ENCODE assay signal across 8 cellular contexts in the genomic region with DNA sequence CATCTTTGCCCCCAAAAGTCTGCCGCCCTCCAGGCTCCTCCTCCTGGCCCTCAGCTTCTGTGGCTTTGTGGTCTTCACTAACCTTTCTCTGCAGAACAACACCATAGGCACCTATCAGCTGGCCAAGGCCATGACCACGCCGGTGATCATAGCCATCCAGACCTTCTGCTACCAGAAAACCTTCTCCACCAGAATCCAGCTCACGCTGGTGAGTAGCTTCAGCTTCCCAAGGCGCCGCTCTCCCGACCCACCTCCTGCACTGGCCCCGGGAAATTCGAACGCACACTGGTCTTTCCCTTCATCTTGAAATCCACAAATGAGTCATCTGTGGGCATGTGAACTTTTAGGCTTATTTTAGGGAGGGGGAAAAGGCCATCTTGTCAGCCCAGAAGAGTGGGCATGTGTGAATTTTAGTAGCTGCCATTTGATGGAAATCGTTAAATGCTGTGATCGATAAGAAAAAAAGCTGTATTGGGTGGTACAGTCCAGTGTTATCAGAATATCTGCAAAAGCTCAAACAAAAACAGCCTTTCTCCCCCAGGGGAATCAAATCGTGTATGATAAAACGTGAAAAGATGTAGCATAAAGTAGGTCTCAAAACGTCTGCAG. TPM values are rescaled to one million over a fixed set of nuclear protein-coding genes. Genes with fewer than 3 reads are reported as not detected.
DNase-seq lines count a peak whose midpoint lies in the region; ATAC-seq and TF ChIP-seq lines count a peak whose summit lies in the region.

No MANE protein-coding gene starts in this region.

- H3K27me3 ChIP-seq in H7 (ENCODE audit: control insufficient read depth, insufficient read depth, low read length) (no peaks in the 10 kb centered on the region), iPS-18a (ENCODE audit: control insufficient read depth, insufficient read depth, low read length) (no peaks in the 10 kb centered on the region), gastrocnemius medialis (no peaks in the 10 kb centered on the region)

- peaks cover 47% of the 10 kb centered on the region for H3K4me1 Mint-ChIP-seq in T-helper 2 cell treated with Interferon-gamma antibody and Interleukin-4, amounts not matched to agents 5 μg/mL and 100 μg/mL, for 36 hours (ENCODE audit: low read depth)

- H3K27me3 Mint-ChIP-seq in T-helper 2 cell treated with Interferon-gamma antibody and Interleukin-4, amounts not matched to agents 5 μg/mL and 100 μg/mL, for 36 hours (ENCODE audit: low read depth) = no peaks in the 10 kb centered on the region

- no peak for TF ChIP-seq POLR2A in gastrocnemius medialis (IDR thresholded peaks at IDR 0.05)

- TF ChIP-seq CTCF in gastrocnemius medialis (IDR thresholded peaks at IDR 0.05 in 4 of 5, conservative IDR thresholded peaks at IDR 0.05 in 1 of 5) = no peak

- H3K9me3 Mint-ChIP-seq in T-helper 2 cell treated with Interferon-gamma antibody and Interleukin-4, amounts not matched to agents 5 μg/mL and 100 μg/mL, for 36 hours = no peaks in the 10 kb centered on the region

- peak overlapping the region; percentile 85 for H3K4me3 ChIP-seq in GM08714 (ENCODE audit: low read length)
- H3K4me3 ChIP-seq in H7 (ENCODE audit: insufficient read depth, low read depth, low read length) = peak overlapping the region; percentile 86
- H3K4me3 ChIP-seq in iPS-18a (ENCODE audit: low read length) = peak overlapping the region; percentile 79
- peak overlapping the region; percentile 63 to 92 (median 79) for H3K4me3 ChIP-seq in gastrocnemius medialis

- peak; percentile 50 to 55 for ATAC-seq in gastrocnemius medialis

- intact Hi-C loops in gastrocnemius medialis (cut with DNase I; ENCODE audit: low total_unique reads) = loop anchor here (1.0 to 10.0 kb wide), 6 partner anchors 60 to 1482 kb away; a partner anchor contains a TSS

- H3K4me1 ChIP-seq in iPS-18a (ENCODE audit: control insufficient read depth, low read depth, low read length) = peaks cover 5% of the 10 kb centered on the region
- peaks cover 21 to 26% of the 10 kb centered on the region in 2 donors for H3K4me1 ChIP-seq in gastrocnemius medialis

- H3K9me3 ChIP-seq in iPS-18a (ENCODE audit: control insufficient read depth, low read depth, low read length) (no peaks in the 10 kb centered on the region), gastrocnemius medialis (no peaks in the 10 kb centered on the region)

- in situ Hi-C loops in gastrocnemius medialis (cut with MboI; ENCODE audit: low sequenced_read_pairs in 4 of 4) = loop anchor here in 1 of 4 donors (5.0 kb wide), 1 partner anchor 61 kb away; a partner anchor contains a TSS

- peak overlapping the region; percentile 98 for H3K4me3 Mint-ChIP-seq in T-helper 2 cell treated with Interferon-gamma antibody and Interleukin-4, amounts not matched to agents 5 μg/mL and 100 μg/mL, for 36 hours

- H3K36me3 Mint-ChIP-seq in T-helper 2 cell treated with Interferon-gamma antibody and Interleukin-4, amounts not matched to agents 5 μg/mL and 100 μg/mL, for 36 hours (ENCODE audit: low read depth) = peaks cover 24% of the 10 kb centered on the region

- H3K27ac Mint-ChIP-seq in T-helper 2 cell treated with Interferon-gamma antibody and Interleukin-4, amounts not matched to agents 5 μg/mL and 100 μg/mL, for 36 hours = peak overlapping the region; percentile 92

- peak overlapping the region; percentile 70 for H3K9ac ChIP-seq in iPS-18a (ENCODE audit: low read length)

- no peak overlapping the region for H3K27ac ChIP-seq in iPS-18a (ENCODE audit: low read length)
- peak overlapping the region; percentile 63 to 84 (median 80) for H3K27ac ChIP-seq in gastrocnemius medialis

- H3K36me3 ChIP-seq in H7 (replicated peaks; ENCODE audit: control insufficient read depth, insufficient read depth, low read length) = no peaks in the 10 kb centered on the region; the same call in 1 of the 2 replicates
- H3K36me3 ChIP-seq in iPS-18a (ENCODE audit: control insufficient read depth, low read depth, low read length) = peaks cover 36% of the 10 kb centered on the region
- no peaks in the 10 kb centered on the region for H3K36me3 ChIP-seq in gastrocnemius medialis

- DNase-seq in H7 (peak; percentile 52), LHCN-M2 (ENCODE audit: low read depth) (peak; percentile 76), brain pericyte (ENCODE audit: low read depth, low spot score) (peak; percentile 10), gastrocnemius medialis (peak; percentile 4 to 40), NCI-H1436 treated with DMSO at 0.1 percent for 48 hours (lab: John Stamatoyannopoulos, UW) (no peak)
- DNase-seq in T-helper 2 cell treated with Interferon-gamma antibody and Interleukin-4, amounts not matched to agents 5 μg/mL and 100 μg/mL, for 36 hours (ENCODE audit: low spot score) = peak; percentile 48

RNA-seq across cellular contexts. Expression of a gene that starts 0.7 kb away (rescaled TPM):
- 2.1 and 3.8 TPM in 2 replicates for total RNA-seq in H7 (2014; rRNA removed; shearing (Covaris generic))
- total RNA-seq in LHCN-M2 (2014; rRNA removed) (2.1 and 5.2 TPM in 2 replicates), gastrocnemius medialis (1 to 10 TPM in 3 of 4 donors, under 1 TPM in 1; 0.92 to 2.7 (median 1.6) TPM)
- polyA plus RNA-seq in LHCN-M2 (2012) = 6.8 TPM

RNA-seq across cellular contexts. Expression of a gene that starts 59.9 kb away (rescaled TPM):
- total RNA-seq in H7 (2014; rRNA removed; shearing (Covaris generic)) = 141 and 160 TPM in 2 replicates
- total RNA-seq in LHCN-M2 (2014; rRNA removed) (77.5 and 78.0 TPM in 2 replicates), gastrocnemius medialis (10 to 100 TPM; 13.0 to 43.1 (median 25.9) TPM)
- 19.0 TPM for polyA plus RNA-seq in LHCN-M2 (2012)
